Comparison of ENCODE assay signal across 8 cellular contexts in the genomic region with DNA sequence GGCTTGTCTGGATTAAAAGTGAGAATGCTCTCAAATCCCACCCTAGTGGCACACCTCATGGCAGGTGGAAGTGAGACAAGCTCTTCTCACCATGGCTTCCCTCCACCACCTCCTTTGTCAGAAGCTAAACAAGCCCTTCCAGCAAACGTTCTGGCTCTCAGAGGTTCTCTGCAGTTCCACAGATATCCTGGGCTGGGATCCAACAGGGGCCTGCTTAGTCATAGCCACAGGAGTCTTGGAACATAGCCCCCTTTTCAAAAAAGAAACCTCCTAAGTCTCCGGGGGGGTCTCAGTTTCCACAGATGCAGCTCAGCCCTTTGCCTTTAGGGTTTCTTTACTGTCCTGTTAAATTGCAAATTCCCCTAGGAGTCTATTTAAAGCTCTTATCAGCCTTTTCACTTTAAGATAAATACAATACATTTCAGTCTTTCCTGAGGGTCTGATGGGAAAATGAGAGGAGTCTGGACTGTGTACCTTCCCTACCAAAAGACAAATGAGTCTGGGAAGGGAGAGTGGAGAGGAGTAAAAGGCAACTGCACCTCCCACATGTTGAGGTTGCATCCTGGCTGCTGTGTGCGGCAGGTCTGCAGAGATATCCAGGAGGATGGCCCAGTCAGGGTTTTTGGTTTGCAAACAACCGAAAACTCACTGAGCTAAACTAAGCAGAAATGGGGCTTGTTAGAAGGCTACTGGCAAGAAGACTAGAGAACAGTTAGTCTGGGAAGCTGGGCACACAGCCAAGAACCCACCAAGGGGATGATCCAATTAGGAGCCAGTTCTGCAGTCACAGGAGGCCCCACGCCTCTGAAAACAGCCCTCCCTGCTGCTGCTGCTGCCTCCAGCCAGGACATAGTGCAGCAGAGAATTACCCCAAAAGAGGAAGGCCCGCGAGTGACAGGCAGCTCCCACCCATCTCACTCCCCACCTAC. TPM values are rescaled to one million over a fixed set of nuclear protein-coding genes. Genes with fewer than 3 reads are reported as not detected.
DNase-seq lines count a peak whose midpoint lies in the region; ATAC-seq and TF ChIP-seq lines count a peak whose summit lies in the region.

No MANE protein-coding gene starts in this region.

- H3K4me3 ChIP-seq in esophagus squamous epithelium: no peak overlapping the region

- H3K27ac Mint-ChIP-seq in osteocyte (ENCODE audit: unreplicated experiment): peak overlapping the region; percentile 72

- peaks cover 3 to 18% (median 11%) of the 10 kb centered on the region in 3 donors for H3K4me1 ChIP-seq in esophagus squamous epithelium

- DNase-seq in DMS79 treated with DMSO at 0.1 percent for 48 hours (lab: John Stamatoyannopoulos, UW) (peak; percentile 17), NCI-H69 (lab: John Stamatoyannopoulos, UW) (peak; percentile 77), esophagus squamous epithelium (lab: John Stamatoyannopoulos, UW) (no peak), osteocyte (ENCODE audit: extremely low spot score, unreplicated experiment) (no peak), GM10248 (ENCODE audit: extremely low spot score) (no peak), HPDE6-E6E7 (ENCODE audit: extremely low spot score) (no peak)

- no peaks in the 10 kb centered on the region for H3K27me3 Mint-ChIP-seq in osteocyte (ENCODE audit: unreplicated experiment)

- H3K36me3 ChIP-seq in esophagus squamous epithelium: no peaks in the 10 kb centered on the region

- CTCF ChIA-PET in GM10248 (lab: Yijun Ruan, JAX): interaction anchor here (1.0 to 1.1 kb wide), 2 partner anchors 13 to 17 kb away, joined by 3 to 4 read pairs; no protein-coding TSS in a partner anchor

- 29 to 34% methylated on average over 6 to 7 of the region's 7 CpGs for WGBS in esophagus squamous epithelium, 2 donors

- intact Hi-C loops in esophagus squamous epithelium (cut with DNase I): no loop called here

- no peak for ATAC-seq in GM21367 (IDR thresholded peaks at IDR 0.05; ENCODE audit: unreplicated experiment)
- no peak for ATAC-seq in HG02885 (IDR thresholded peaks at IDR 0.05; ENCODE audit: poor library complexity, unreplicated experiment)

- no peak for TF ChIP-seq POLR2A in esophagus squamous epithelium (IDR thresholded peaks at IDR 0.05)

- no peaks in the 10 kb centered on the region for H3K36me3 Mint-ChIP-seq in osteocyte (ENCODE audit: unreplicated experiment)

- no peaks in the 10 kb centered on the region for H3K9me3 Mint-ChIP-seq in osteocyte (ENCODE audit: unreplicated experiment)

- H3K4me1 Mint-ChIP-seq in osteocyte (ENCODE audit: unreplicated experiment): peaks cover 27% of the 10 kb centered on the region

- peak overlapping the region; percentile 4 for H3K4me3 Mint-ChIP-seq in osteocyte (ENCODE audit: unreplicated experiment)

- no peaks in the 10 kb centered on the region for H3K9me3 ChIP-seq in esophagus squamous epithelium

- peak overlapping the region in 3 of 4 donors; percentile 55 to 74 (median 60) for H3K27ac ChIP-seq in esophagus squamous epithelium

- no peak for TF ChIP-seq CTCF in esophagus squamous epithelium (IDR thresholded peaks at IDR 0.05)
- TF ChIP-seq CTCF in osteocyte (IDR thresholded peaks at IDR 0.05): no peak
- no peak for TF ChIP-seq CTCF in GM10248 (IDR thresholded peaks at IDR 0.05; ENCODE audit: control extremely low read depth, extremely low read depth, low read depth, missing control alignments)

- no peaks in the 10 kb centered on the region for H3K27me3 ChIP-seq in esophagus squamous epithelium

- POLR2A ChIA-PET in GM10248 (lab: Yijun Ruan, JAX): no interaction called here

RNA-seq across cellular contexts. Expression of a gene that starts 41.4 kb away (rescaled TPM):
- total RNA-seq in esophagus squamous epithelium: 1 to 10 TPM in 3 of 4 donors, under 1 TPM in 1; 0.35 to 3.6 (median 1.5) TPM
- 7.7 and 8.4 TPM in 2 replicates for total RNA-seq in osteocyte

Comparison
In these comparisons a context has a peak if more than half of its experiments do, and no peak if none do; other contexts are left out.
1. DNase-seq: peak in DMS79 treated with DMSO at 0.1 percent for 48 hours (single experiment) and NCI-H69 (single experiment); none in esophagus squamous epithelium (single experiment), osteocyte (single experiment), GM10248 (single experiment) and HPDE6-E6E7 (single experiment).